ENCODE assay signal across 9 cellular contexts in genomic region chr10:16437540-16437894, GRCh38. TPM values are rescaled to one million over a fixed set of nuclear protein-coding genes. Genes with fewer than 3 reads are reported as not detected.
DNase-seq lines count a peak whose midpoint lies in the region; ATAC-seq, FAIRE-seq and TF ChIP-seq lines count a peak whose summit lies in the region.
"Had no signal": no experiment of that assay in that cellular context is flagged by ENCODE, and none has a peak within 500 bp of the region (broad histone marks: within the 10 kb centered on the region; RNA-seq: fewer than 3 reads in every experiment).

No MANE protein-coding gene starts in this region.

- H3K27ac ChIP-seq in heart left ventricle (peak overlapping the region in 10 of 12 donors; percentile 37 to 93 (median 86)), astrocyte (ENCODE audit: low read depth, low read length) (no peak overlapping the region), urinary bladder (ENCODE audit: low read depth) (peak overlapping the region; percentile 34)

- H3K9me3 ChIP-seq in heart left ventricle (no peaks in the 10 kb centered on the region), astrocyte (ENCODE audit: insufficient read depth, low read depth, low read length) (no peaks in the 10 kb centered on the region)

- H3K36me3 Mint-ChIP-seq in astrocyte (ENCODE audit: low read depth, unreplicated experiment) (no peaks in the 10 kb centered on the region), memory B cell (peaks cover 6% of the 10 kb centered on the region)

- WGBS in heart left ventricle, 4 donors: 79 to 88% (median 84%) methylated on average over 5 of the region's 5 CpGs
- 83% methylated on average over 5 of the region's 5 CpGs for WGBS in urinary bladder

- no peak for TF ChIP-seq POLR2A in heart left ventricle (IDR thresholded peaks at IDR 0.05)

- intact Hi-C loops in heart left ventricle (cut with DNase I) (loop anchor here in 2 of 10 donors (10.0 kb wide), 3 partner anchors 337 to 767 kb away; partner anchors contain the start of gene TRDMT1 (in 1 of the 2)), left cardiac atrium (cut with DNase I) (no loop called here)

- H3K79me2 ChIP-seq in astrocyte (ENCODE audit: insufficient read depth, low read length): no peaks in the 10 kb centered on the region

- H3K4me2 ChIP-seq in astrocyte (ENCODE audit: low read length): peak overlapping the region; percentile 82

- peaks cover 0 to 53% (median 19%) of the 10 kb centered on the region in 12 donors for H3K4me1 ChIP-seq in heart left ventricle
- no peaks in the 10 kb centered on the region for H3K4me1 ChIP-seq in astrocyte (ENCODE audit: insufficient read depth, low read length)
- H3K4me1 ChIP-seq in urinary bladder (ENCODE audit: insufficient read depth): no peaks in the 10 kb centered on the region

- FAIRE-seq in astrocyte (lab: Jason Lieb, UNC): no peak
- FAIRE-seq: G401.6 had no signal

- H3K27ac Mint-ChIP-seq in astrocyte (ENCODE audit: unreplicated experiment) (no peak overlapping the region), memory B cell (peak overlapping the region; percentile 85)

- H3K4me3 ChIP-seq in heart left ventricle: peak overlapping the region; percentile 39 to 82 (median 68)
- peak overlapping the region; percentile 62 for H3K4me3 ChIP-seq in astrocyte (ENCODE audit: insufficient read depth, low read depth, low read length)
- peak overlapping the region; percentile 67 for H3K4me3 ChIP-seq in urinary bladder (ENCODE audit: low read depth, low read length)

- peak overlapping the region; percentile 92 for H2AFZ ChIP-seq in astrocyte (ENCODE audit: low read depth, low read length)

- DNase-seq in heart left ventricle (no peak), left cardiac atrium (no peak), astrocyte (ENCODE audit: low read depth) (no peak), memory B cell (ENCODE audit: low spot score in 2 of 2) (no peak), hypothalamus (lab: John Stamatoyannopoulos, UW) (no peak)
- DNase-seq in stimulated activated CD4-positive, alpha-beta T cell treated with anti-CD3 and anti-CD28 coated beads, Interleukin-4, amount 100 ng/mL, for 24 hours: no peak

- H3K36me3 ChIP-seq in heart left ventricle (no peaks in the 10 kb centered on the region), astrocyte (ENCODE audit: insufficient read depth, low read length) (no peaks in the 10 kb centered on the region), urinary bladder (ENCODE audit: insufficient read depth) (no peaks in the 10 kb centered on the region)

- H3K4me3 Mint-ChIP-seq in astrocyte (ENCODE audit: unreplicated experiment): peak overlapping the region; percentile 85
- peak overlapping the region; percentile 92 for H3K4me3 Mint-ChIP-seq in memory B cell

- TF ChIP-seq CTCF in heart left ventricle (IDR thresholded peaks at IDR 0.05) (no peak), astrocyte (IDR thresholded peaks at IDR 0.05; ENCODE audit: insufficient read depth, low read depth, low read length) (no peak)

- H3K9me3 Mint-ChIP-seq in astrocyte (ENCODE audit: unreplicated experiment): peaks cover 2% of the 10 kb centered on the region
- H3K9me3 Mint-ChIP-seq in memory B cell: no peaks in the 10 kb centered on the region

- H3K9ac ChIP-seq in astrocyte (ENCODE audit: low read length): peak overlapping the region; percentile 65

- H3K27me3 Mint-ChIP-seq in astrocyte (ENCODE audit: low read depth, unreplicated experiment) (peaks cover 4% of the 10 kb centered on the region), memory B cell (no peaks in the 10 kb centered on the region)

- H3K27me3 ChIP-seq in heart left ventricle (no peaks in the 10 kb centered on the region), astrocyte (ENCODE audit: insufficient read depth, low read length) (no peaks in the 10 kb centered on the region)

- no peak for ATAC-seq in heart left ventricle
- no peak for ATAC-seq in left cardiac atrium
- ATAC-seq in memory B cell (ENCODE audit: low read depth): no peak
- ATAC-seq in GM21737 (IDR thresholded peaks at IDR 0.05; ENCODE audit: unreplicated experiment): no peak

- H3K4me1 Mint-ChIP-seq in astrocyte (ENCODE audit: low read depth, unreplicated experiment) (peaks cover 18% of the 10 kb centered on the region), memory B cell (peaks cover 36% of the 10 kb centered on the region)

- no peaks in the 10 kb centered on the region for H4K20me1 ChIP-seq in astrocyte (ENCODE audit: insufficient read depth, low read length)

RNA-seq across cellular contexts. Expression of gene PTER, which starts 0.7 kb away (rescaled TPM):
- total RNA-seq in heart left ventricle: 10 to 100 TPM in 8 of 9 donors, 1 to 10 TPM in 1; 7.4 to 19.3 (median 13.0) TPM
- polyA plus RNA-seq in heart left ventricle: 1 to 10 TPM; 3.4 to 5.6 TPM
- total RNA-seq in left cardiac atrium: 10 to 100 TPM in 1 of 2 donors, 1 to 10 TPM in 1; 7.3 to 16.3 TPM
- 2.5 and 2.6 TPM in 2 replicates for total RNA-seq in astrocyte
- 17.8 TPM for total RNA-seq in urinary bladder
- 6.9 TPM for polyA plus RNA-seq in urinary bladder
